ENCODE assay signal across 8 cellular contexts in the genomic region with DNA sequence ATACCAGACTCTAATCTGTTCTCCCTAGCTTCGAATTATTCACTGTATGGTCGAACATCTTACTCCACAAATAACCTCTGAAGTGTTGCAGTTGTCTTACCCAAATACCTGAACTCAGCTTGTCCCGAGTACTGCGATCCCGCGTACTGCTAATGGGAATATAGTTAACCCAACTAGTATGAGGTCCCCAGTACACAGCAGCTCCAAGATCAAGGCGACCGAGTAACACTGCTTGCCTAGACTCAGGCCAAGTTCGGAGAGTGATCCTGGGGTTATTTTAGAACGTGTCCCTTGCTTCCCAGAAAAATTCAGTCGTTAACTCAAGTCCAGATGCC. TPM values are rescaled to one million over a fixed set of nuclear protein-coding genes. Genes with fewer than 3 reads are reported as not detected.
DNase-seq lines count a peak whose midpoint lies in the region; ATAC-seq and TF ChIP-seq lines count a peak whose summit lies in the region.

No MANE protein-coding gene starts in this region.

- no peak for TF ChIP-seq CTCF in BJ (IDR thresholded peaks at IDR 0.05; ENCODE audit: insufficient read depth, low read depth, low read length)
- no peak for TF ChIP-seq CTCF in GM23338 (conservative IDR thresholded peaks at IDR 0.05; ENCODE audit: low read depth in 2 of 2)
- no peak for TF ChIP-seq CTCF in WI38 (IDR thresholded peaks at IDR 0.05; ENCODE audit: low read depth, low read length)
- TF ChIP-seq CTCF in glutamatergic neuron (IDR thresholded peaks at IDR 0.05; ENCODE audit: partially characterized antibody, unreplicated experiment), result no peak

- H3K36me3 ChIP-seq in BJ (ENCODE audit: control insufficient read depth, insufficient read depth, low read length) (no peaks in the 10 kb centered on the region), GM23338 (ENCODE audit: insufficient read depth) (no peaks in the 10 kb centered on the region)

- POLR2A ChIA-PET in BJ (lab: Charles Lee), result interaction anchor here (0.5 to 0.7 kb wide), 2 partner anchors 16 to 79 kb away, joined by 4 to 11 read pairs; no protein-coding TSS in a partner anchor

- H3K36me3 Mint-ChIP-seq in GM23338 (ENCODE audit: low read depth) (no peaks in the 10 kb centered on the region; the same call in 2 of the 3 replicates), glutamatergic neuron (ENCODE audit: unreplicated experiment) (no peaks in the 10 kb centered on the region)

- no peaks in the 10 kb centered on the region for H3K9me3 Mint-ChIP-seq in GM23338
- H3K9me3 Mint-ChIP-seq in glutamatergic neuron (ENCODE audit: unreplicated experiment), result peaks cover 9% of the 10 kb centered on the region

- H3K4me1 ChIP-seq in GM23338 (ENCODE audit: insufficient read depth), result peaks cover 17% of the 10 kb centered on the region

- 0 out of 2 replicates have a peak, but pooled peaks cover 4% of the 10 kb centered on the region for H4K20me1 ChIP-seq in GM23338 (replicated peaks; ENCODE audit: insufficient read depth)

- peak overlapping the region; percentile 82 for H3K4me2 ChIP-seq in GM23338

- CTCF ChIA-PET in BJ (lab: Yijun Ruan, JAX), result interaction anchor here (0.7 to 1.4 kb wide), 4 partner anchors 12 to 928 kb away, joined by 3 to 4 read pairs (median 4); a partner anchor contains a TSS

- peak overlapping the region; percentile 2 for H2AFZ ChIP-seq in GM23338

- DNase-seq in BJ (ENCODE audit: low read depth) (no peak), GM23338 (ENCODE audit: low spot score) (no peak), glutamatergic neuron (no peak), sciatic nerve (ENCODE audit: low spot score) (no peak), COR-L47 (lab: John Stamatoyannopoulos, UW) (no peak), SKM-1 treated with dmso at 0.1 percent for 144 hours (lab: John Stamatoyannopoulos, UW; ENCODE audit: unreplicated experiment) (no peak), GM19240 (ENCODE audit: insufficient read length, low spot score) (no peak)

- ATAC-seq in GM23338 (peak; percentile 60), sciatic nerve (peak; percentile 64)

- H3K9me2 ChIP-seq in GM23338 (ENCODE audit: insufficient read depth), result no peaks in the 10 kb centered on the region

- H3K4me1 Mint-ChIP-seq in GM23338 (peaks cover 29% of the 10 kb centered on the region), glutamatergic neuron (ENCODE audit: low read depth, unreplicated experiment) (peaks cover 20% of the 10 kb centered on the region)

- H3K4me3 Mint-ChIP-seq in GM23338 (peak overlapping the region; percentile 87), glutamatergic neuron (ENCODE audit: unreplicated experiment) (peak overlapping the region; percentile 94)

- H3K27ac ChIP-seq in GM23338 (ENCODE audit: low read depth), result peak overlapping the region; percentile 97

- H3K27me3 ChIP-seq in BJ (ENCODE audit: control insufficient read depth, insufficient read depth, low read length) (no peaks in the 10 kb centered on the region), GM23338 (ENCODE audit: insufficient read depth) (no peaks in the 10 kb centered on the region)

- H3K4me3 ChIP-seq in BJ (ENCODE audit: low read depth, low read length) (peak overlapping the region; percentile 65), GM23338 (peak overlapping the region; percentile 76), WI38 (ENCODE audit: low read depth, low read length) (peak overlapping the region; percentile 98)

- H3K27ac Mint-ChIP-seq in GM23338, result peak overlapping the region; percentile 92
- H3K27ac Mint-ChIP-seq in glutamatergic neuron (ENCODE audit: unreplicated experiment), result peak overlapping the region; percentile 98

- H3K79me2 ChIP-seq in GM23338 (replicated peaks; ENCODE audit: insufficient read depth), result peaks cover 42% of the 10 kb centered on the region

- intact Hi-C loops in sciatic nerve (cut with DNase I), result loop anchor here (10.0 kb wide), 1 partner anchor 80 kb away; a partner anchor contains a TSS

- H3F3A ChIP-seq in GM23338 (replicated peaks; ENCODE audit: low read depth), result no peaks in the 10 kb centered on the region

- peaks cover 3% of the 10 kb centered on the region for H3K27me3 Mint-ChIP-seq in GM23338 (ENCODE audit: insufficient read depth, low read depth, poor library complexity)
- peaks cover 8% of the 10 kb centered on the region for H3K27me3 Mint-ChIP-seq in glutamatergic neuron (ENCODE audit: unreplicated experiment)

TF ChIP-seq in GM23338, 12 proteins besides CTCF, POLR2A, EP300 and RAD21 (continues in another document):
- no peak for TF ChIP-seq CREB1 (CRISPR knock-in tag; IDR thresholded peaks at IDR 0.05; ENCODE audit: low read depth)
- TF ChIP-seq, protein P1, sequence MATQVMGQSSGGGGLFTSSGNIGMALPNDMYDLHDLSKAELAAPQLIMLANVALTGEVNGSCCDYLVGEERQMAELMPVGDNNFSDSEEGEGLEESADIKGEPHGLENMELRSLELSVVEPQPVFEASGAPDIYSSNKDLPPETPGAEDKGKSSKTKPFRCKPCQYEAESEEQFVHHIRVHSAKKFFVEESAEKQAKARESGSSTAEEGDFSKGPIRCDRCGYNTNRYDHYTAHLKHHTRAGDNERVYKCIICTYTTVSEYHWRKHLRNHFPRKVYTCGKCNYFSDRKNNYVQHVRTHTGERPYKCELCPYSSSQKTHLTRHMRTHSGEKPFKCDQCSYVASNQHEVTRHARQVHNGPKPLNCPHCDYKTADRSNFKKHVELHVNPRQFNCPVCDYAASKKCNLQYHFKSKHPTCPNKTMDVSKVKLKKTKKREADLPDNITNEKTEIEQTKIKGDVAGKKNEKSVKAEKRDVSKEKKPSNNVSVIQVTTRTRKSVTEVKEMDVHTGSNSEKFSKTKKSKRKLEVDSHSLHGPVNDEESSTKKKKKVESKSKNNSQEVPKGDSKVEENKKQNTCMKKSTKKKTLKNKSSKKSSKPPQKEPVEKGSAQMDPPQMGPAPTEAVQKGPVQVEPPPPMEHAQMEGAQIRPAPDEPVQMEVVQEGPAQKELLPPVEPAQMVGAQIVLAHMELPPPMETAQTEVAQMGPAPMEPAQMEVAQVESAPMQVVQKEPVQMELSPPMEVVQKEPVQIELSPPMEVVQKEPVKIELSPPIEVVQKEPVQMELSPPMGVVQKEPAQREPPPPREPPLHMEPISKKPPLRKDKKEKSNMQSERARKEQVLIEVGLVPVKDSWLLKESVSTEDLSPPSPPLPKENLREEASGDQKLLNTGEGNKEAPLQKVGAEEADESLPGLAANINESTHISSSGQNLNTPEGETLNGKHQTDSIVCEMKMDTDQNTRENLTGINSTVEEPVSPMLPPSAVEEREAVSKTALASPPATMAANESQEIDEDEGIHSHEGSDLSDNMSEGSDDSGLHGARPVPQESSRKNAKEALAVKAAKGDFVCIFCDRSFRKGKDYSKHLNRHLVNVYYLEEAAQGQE (IDR thresholded peaks at IDR 0.05; ENCODE audit: unreplicated experiment), result no peak

RNA-seq across cellular contexts. Expression of a gene that starts 0.4 kb away (rescaled TPM):
- polyA plus RNA-seq in BJ (2011; rRNA removed) (6.7 and 13.0 TPM in 2 replicates), GM23338 (2016; fragmentation: Nextera tagmentation; extraction: Ambion mirVana) (33.1 and 41.9 TPM in 2 replicates)
- polyA minus RNA-seq in BJ (2011; rRNA and poly(A)+ RNA removed), result 28.8 and 34.6 TPM in 2 replicates
- 87.6 and 101 TPM in 2 replicates for total RNA-seq in GM23338 (2014; rRNA removed; shearing (Covaris generic))
- total RNA-seq in glutamatergic neuron (ENCODE audit: unreplicated experiment) (118 TPM), sciatic nerve (69.6 TPM)
